Comparison of ENCODE assay signal across 8 cellular contexts in genomic region chr12:94650143-94651056, GRCh38. TPM values are rescaled to one million over a fixed set of nuclear protein-coding genes. Genes with fewer than 3 reads are reported as not detected.
DNase-seq lines count a peak whose midpoint lies in the region; ATAC-seq lines count a peak whose summit lies in the region.

Gene TMCC3 (minus strand): TSS chr12:94650557. CDS start chr12:94650430, 127 bp downstream.

- H3K4me3 ChIP-seq in SJCRH30, result peak within 1 kb of the TSS; percentile 71
- peak within 1 kb of the TSS; percentile 88 for H3K4me3 ChIP-seq in skeletal muscle satellite cell (ENCODE audit: low read length)

- H3K27me3 ChIP-seq in SJCRH30 (no peaks in the 10 kb centered on the region), skeletal muscle satellite cell (ENCODE audit: control insufficient read depth, insufficient read depth, low read length) (peaks cover 4% of the 10 kb centered on the region)

- H3K9me3 ChIP-seq in SJCRH30 (replicated peaks) (no peaks in the 10 kb centered on the region), skeletal muscle satellite cell (replicated peaks; ENCODE audit: low read length) (no peaks in the 10 kb centered on the region)

- no peaks in the 10 kb centered on the region for H3K36me3 ChIP-seq in SJCRH30
- H3K36me3 ChIP-seq in skeletal muscle satellite cell (ENCODE audit: insufficient read depth, low read length), result no peaks in the 10 kb centered on the region

- DNase-seq in AG08396 (ENCODE audit: low spot score) (peak; percentile 45), SJCRH30 (peak; percentile 71 to 80), cerebellum (ENCODE audit: low spot score) (peak; percentile 32), islet precursor cell (peak; percentile 76), T-helper 9 cell (no peak)

- ATAC-seq in GM18517 (IDR thresholded peaks at IDR 0.05; ENCODE audit: unreplicated experiment) (peak; percentile 52), HG03064 (IDR thresholded peaks at IDR 0.05; ENCODE audit: low read depth, unreplicated experiment) (peak; percentile 69)

- peak within 1 kb of the TSS; percentile 93 for H3K4me2 ChIP-seq in skeletal muscle satellite cell (ENCODE audit: low read length)

- H3K27ac ChIP-seq in SJCRH30, result 0 out of 2 replicates have a peak within 1 kb of the TSS, but pooled peaks have one; percentile 7

- H3K4me1 ChIP-seq in SJCRH30 (no peaks in the 10 kb centered on the region), skeletal muscle satellite cell (ENCODE audit: control insufficient read depth, insufficient read depth, low read length) (peaks cover 14% of the 10 kb centered on the region)

- H3K9ac ChIP-seq in skeletal muscle satellite cell (ENCODE audit: low read depth, low read length), result peak within 1 kb of the TSS; percentile 76

RNA-seq across cellular contexts. Expression of gene TMCC3, which starts in this region (rescaled TPM):
- 2.4 and 2.5 TPM in 2 replicates for total RNA-seq in SJCRH30 (2014; rRNA removed; shearing (Covaris generic))
- 14.2 TPM for total RNA-seq in cerebellum
- total RNA-seq in skeletal muscle satellite cell (2012; rRNA removed), result 3.9 and 5.8 TPM in 2 replicates
